Comparison of ENCODE assay signal across 8 cellular contexts in the genomic region with DNA sequence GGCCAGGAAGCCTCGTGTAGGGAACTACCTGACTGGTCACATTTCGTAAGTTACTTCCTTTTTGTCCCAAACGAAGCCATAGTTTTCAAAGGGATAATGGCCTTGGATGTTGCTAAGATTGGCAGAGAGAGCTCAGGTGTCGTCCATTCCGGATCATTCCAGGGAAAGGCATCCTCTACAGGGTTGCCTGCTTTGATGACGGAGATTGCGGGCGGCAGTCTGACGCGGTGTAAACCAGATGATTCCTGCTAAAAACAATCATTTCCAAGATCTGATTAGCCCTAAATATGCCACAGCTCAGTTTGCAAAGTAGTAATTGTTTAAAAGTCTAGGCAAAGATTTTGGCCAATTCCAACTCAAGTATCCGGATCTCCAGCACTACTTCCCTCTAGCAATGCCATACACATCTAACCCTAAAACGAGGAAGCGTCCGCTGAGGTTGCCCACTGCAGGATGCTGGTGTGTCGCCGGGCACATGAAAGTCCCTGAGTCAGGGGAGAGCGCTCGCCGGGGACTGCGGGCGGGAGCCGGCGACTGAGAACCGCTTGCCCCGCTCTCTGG. TPM values are rescaled to one million over a fixed set of nuclear protein-coding genes. Genes with fewer than 3 reads are reported as not detected.
DNase-seq lines count a peak whose midpoint lies in the region; ATAC-seq, FAIRE-seq and TF ChIP-seq lines count a peak whose summit lies in the region.

No MANE protein-coding gene starts in this region.

- POLR2A ChIA-PET in K562 (lab: Yijun Ruan, JAX): interaction anchor here (0.6 kb wide), 1 partner anchor 431 kb away, joined by 4 read pairs; no protein-coding TSS in a partner anchor

- FAIRE-seq in K562 (lab: Jason Lieb, UNC): no peak

- peak overlapping the region; percentile 88 for H2AFZ ChIP-seq in K562 (ENCODE audit: low read depth, low read length)

- H3K4me2 ChIP-seq in K562 (ENCODE audit: insufficient read depth, low read length): peak overlapping the region; percentile 72

- H3K4me1 ChIP-seq in K562 (replicated peaks in 1 of 2; ENCODE audit: control insufficient read depth in 2 of 2, insufficient read depth in 2 of 2, low read length in 2 of 2): peaks cover 4 to 11% of the 10 kb centered on the region in 2 experiments; a peak in 3 of 5 replicates
- H3K4me1 ChIP-seq in vagina: peaks cover 33% of the 10 kb centered on the region

- H3K36me3 ChIP-seq in GM06990 (ENCODE audit: control insufficient read depth, insufficient read depth, low read length) (no peaks in the 10 kb centered on the region; the same call in 1 of the 2 replicates), K562 (ENCODE audit: control insufficient read depth, insufficient read depth, low read length) (no peaks in the 10 kb centered on the region), vagina (no peaks in the 10 kb centered on the region)

- H3K27ac ChIP-seq in K562 (ENCODE audit: extremely low read depth, low read depth, low read length) (no peak overlapping the region), vagina (peak overlapping the region; percentile 98)

- DNase-seq in GM06990 (ENCODE audit: extremely low read depth, insufficient read length) (no peak), NB4 (ENCODE audit: low read depth) (no peak), K562 (ENCODE audit: extremely low read depth in 1 of 4, low spot score in 3 of 4) (no peak), lung microvascular endothelial cell (ENCODE audit: low read depth in 2 of 2) (peak; percentile 3 to 39), vagina (ENCODE audit: extremely low spot score in 2 of 2) (no peak), NCI-H524 (lab: John Stamatoyannopoulos, UW) (no peak)

- intact Hi-C loops in K562 (cut with micrococcal nuclease) (no loop called here), vagina (cut with DNase I) (no loop called here)

- TF ChIP-seq RAD21 in K562 (CRISPR knock-in tag; conservative IDR thresholded peaks at IDR 0.05 in 1 of 2, IDR thresholded peaks at IDR 0.05 in 1 of 2): no peak

- peak overlapping the region; percentile 63 for H3K4me3 ChIP-seq in GM06990 (replicated peaks; ENCODE audit: low read depth, low read length)
- peak overlapping the region; percentile 53 for H3K4me3 ChIP-seq in NB4 (ENCODE audit: low read depth, low read length)
- peak overlapping the region; percentile 46 for H3K4me3 ChIP-seq in K562
- H3K4me3 ChIP-seq in vagina: peak overlapping the region; percentile 76 to 78

- no peaks in the 10 kb centered on the region for H3K9me1 ChIP-seq in K562 (ENCODE audit: control insufficient read depth, insufficient read depth, low read length)

- BruUV-seq in K562 (replicated peaks; lab: Mats Ljungman, UMichigan): no TSS peak

- ATAC-seq in K562 (no peak), GM18511 (IDR thresholded peaks at IDR 0.05; ENCODE audit: unreplicated experiment) (no peak), HG02759 (IDR thresholded peaks at IDR 0.05; ENCODE audit: unreplicated experiment) (no peak)

- TF ChIP-seq POLR2A in NB4 (IDR thresholded peaks at IDR 0.05; ENCODE audit: extremely low read depth, insufficient read length) (no peak), K562 (conservative IDR thresholded peaks at IDR 0.05) (no peak), vagina (IDR thresholded peaks at IDR 0.05) (no peak)

- no peaks in the 10 kb centered on the region for H4K20me1 ChIP-seq in K562 (replicated peaks; ENCODE audit: control insufficient read depth, insufficient read depth, low read length)

- no peaks in the 10 kb centered on the region for H3K79me2 ChIP-seq in K562 (ENCODE audit: control insufficient read depth, insufficient read depth, low read length)

- H3K9ac ChIP-seq in K562 (ENCODE audit: insufficient read depth in 1 of 2, low read depth in 2 of 2, low read length in 2 of 2): peak overlapping the region in 1 of 2 experiments; percentile 80; a peak in 2 of 4 replicates

- H3K27me3 ChIP-seq in GM06990 (replicated peaks; ENCODE audit: control insufficient read depth, insufficient read depth, low read length) (no peaks in the 10 kb centered on the region), K562 (ENCODE audit: control insufficient read depth in 2 of 2, insufficient read depth in 2 of 2, low read length in 2 of 2) (peaks cover 3 to 5% of the 10 kb centered on the region in 2 experiments; a peak in 2 of 5 replicates), vagina (no peaks in the 10 kb centered on the region)

- no peak for TF ChIP-seq EP300 in K562 (IDR thresholded peaks at IDR 0.05; ENCODE audit: low read length)

- H3K9me3 ChIP-seq in K562 (replicated peaks; ENCODE audit: control insufficient read depth, insufficient read depth, low read depth, low read length) (no peaks in the 10 kb centered on the region), vagina (no peaks in the 10 kb centered on the region)

- 9% methylated on average over 25 of the region's 25 CpGs for WGBS in K562 (ENCODE audit: insufficient coverage, low coverage, missing lambda C conversion rate)

- in situ Hi-C loops in K562 (cut with MboI): no loop called here

- TF ChIP-seq CTCF in GM06990 (IDR thresholded peaks at IDR 0.05; ENCODE audit: insufficient read depth, low read length, poor library complexity, severe bottlenecking) (no peak), NB4 (IDR thresholded peaks at IDR 0.05; ENCODE audit: low read depth, low read length) (no peak), K562 (IDR thresholded peaks at IDR 0.05 in 2 of 3, conservative IDR thresholded peaks at IDR 0.05 in 1 of 3; ENCODE audit: insufficient read depth in 2 of 3, low read depth in 1 of 3, low read length in 3 of 3) (no peak), vagina (IDR thresholded peaks at IDR 0.05) (no peak)

- CTCF ChIA-PET in K562 (lab: Yijun Ruan, JAX; ENCODE audit: low intra/inter-chr PET ratio): no interaction called here

RNA-seq across cellular contexts. Expression of gene MALT1, which starts 0.6 kb away (rescaled TPM):
- total RNA-seq in K562 (2011; cell fraction: chromatin; rRNA removed; ENCODE audit: low replicate concordance): 1.1 and 3.1 TPM in 2 replicates
- total RNA-seq in K562 (2011; cell fraction: nucleolus; rRNA removed): 0.50 and 0.66 TPM in 2 replicates
- 0.84 and 1.5 TPM in 2 replicates for total RNA-seq in K562 (2011; cell fraction: nucleoplasm; rRNA removed)
- total RNA-seq in K562 (2014; rRNA removed): 0.14 and 0.41 TPM in 2 replicates
- total RNA-seq in K562 (2014; rRNA removed; fragmentation: Illumina TruSeq; extraction: Trizol): 0.47 and 0.77 TPM in 2 replicates
- total RNA-seq in K562 (2015; rRNA removed; fragmentation: Illumina TruSeq; extraction: Trizol): 0.62 and 0.90 TPM in 2 replicates
- 0.42 and 0.58 TPM in 2 replicates for total RNA-seq in K562 (2021)
- 1.6 and 6.5 TPM in 2 replicates for polyA plus RNA-seq in K562 (2011; rRNA removed)
- polyA plus RNA-seq in K562 (2011; cell fraction: cytosol; rRNA removed): 0.31 and 3.2 TPM in 2 replicates
- polyA plus RNA-seq in K562 (2011; cell fraction: nucleus; rRNA removed): 1.1 and 10.4 TPM in 2 replicates
- 0.35 and 0.72 TPM in 2 replicates for polyA plus RNA-seq in K562 (2012)
- polyA plus RNA-seq in K562 (2014; fragmentation: Illumina TruSeq; extraction: Trizol): 0.31 and 0.36 TPM in 2 replicates
- polyA plus RNA-seq in K562 (2014; fragmentation: Nextera tagmentation; extraction: Ambion mirVana): under 1 TPM; 0.18 to 0.32 TPM
- polyA plus RNA-seq in K562 (2014; rRNA removed): 0.25 and 0.66 TPM in 2 replicates
- 2.0 and 9.8 TPM in 2 replicates for polyA minus RNA-seq in K562 (2011; rRNA and poly(A)+ RNA removed)
- polyA minus RNA-seq in K562 (2011; cell fraction: cytosol; rRNA and poly(A)+ RNA removed): 1.5 TPM in 2 replicates
- polyA minus RNA-seq in K562 (2011; cell fraction: nucleus; rRNA and poly(A)+ RNA removed): 0.81 and 5.3 TPM in 2 replicates
- total RNA-seq in lung microvascular endothelial cell: 11.6 and 19.4 TPM in 2 replicates
- total RNA-seq in vagina: 35.8 TPM

RNA-seq across cellular contexts. Expression of gene ALPK2, which starts 41.8 kb away (rescaled TPM):
- total RNA-seq in K562 (2011; cell fraction: chromatin; rRNA removed; ENCODE audit: low replicate concordance): not detected in 2 replicates
- total RNA-seq in K562 (2011; cell fraction: nucleolus; rRNA removed): not detected in 2 replicates
- not detected in 2 replicates for total RNA-seq in K562 (2011; cell fraction: nucleoplasm; rRNA removed)
- not detected in 2 replicates for total RNA-seq in K562 (2014; rRNA removed)
- total RNA-seq in K562 (2014; rRNA removed; fragmentation: Illumina TruSeq; extraction: Trizol): not detected in 2 replicates
- not detected in 2 replicates for total RNA-seq in K562 (2015; rRNA removed; fragmentation: Illumina TruSeq; extraction: Trizol)
- total RNA-seq in K562 (2021): 0.04 TPM in 1 of 2 replicates, not detected in the other
- polyA plus RNA-seq in K562 (2011; rRNA removed): not detected in 2 replicates
- polyA plus RNA-seq in K562 (2011; cell fraction: cytosol; rRNA removed): not detected in 2 replicates
- polyA plus RNA-seq in K562 (2011; cell fraction: nucleus; rRNA removed): 0.03 TPM in 1 of 2 replicates, not detected in the other
- polyA plus RNA-seq in K562 (2012): 0.04 TPM in 1 of 2 replicates, not detected in the other
- not detected in 2 replicates for polyA plus RNA-seq in K562 (2014; fragmentation: Illumina TruSeq; extraction: Trizol)
- polyA plus RNA-seq in K562 (2014; fragmentation: Nextera tagmentation; extraction: Ambion mirVana): not detected
- not detected in 2 replicates for polyA plus RNA-seq in K562 (2014; rRNA removed)
- not detected in 2 replicates for polyA minus RNA-seq in K562 (2011; rRNA and poly(A)+ RNA removed)
- not detected in 2 replicates for polyA minus RNA-seq in K562 (2011; cell fraction: cytosol; rRNA and poly(A)+ RNA removed)
- not detected in 2 replicates for polyA minus RNA-seq in K562 (2011; cell fraction: nucleus; rRNA and poly(A)+ RNA removed)
- total RNA-seq in lung microvascular endothelial cell: under 0.01 TPM in 2 replicates
- 2.2 TPM for total RNA-seq in vagina

Comparison
In these comparisons a context has a peak if more than half of its experiments do, and no peak if none do; other contexts are left out.
1. DNase-seq: peak in lung microvascular endothelial cell (2 of 2); none in GM06990 (single experiment), NB4 (single experiment), K562 (0 of 4), vagina (0 of 2) and NCI-H524 (0 of 2).
2. Peak in every context shown above with its lines, with median percentiles within 50 percentile points of each other: H3K4me3 ChIP-seq.